Comparison of ENCODE assay signal across 1 cellular context in the genomic region with DNA sequence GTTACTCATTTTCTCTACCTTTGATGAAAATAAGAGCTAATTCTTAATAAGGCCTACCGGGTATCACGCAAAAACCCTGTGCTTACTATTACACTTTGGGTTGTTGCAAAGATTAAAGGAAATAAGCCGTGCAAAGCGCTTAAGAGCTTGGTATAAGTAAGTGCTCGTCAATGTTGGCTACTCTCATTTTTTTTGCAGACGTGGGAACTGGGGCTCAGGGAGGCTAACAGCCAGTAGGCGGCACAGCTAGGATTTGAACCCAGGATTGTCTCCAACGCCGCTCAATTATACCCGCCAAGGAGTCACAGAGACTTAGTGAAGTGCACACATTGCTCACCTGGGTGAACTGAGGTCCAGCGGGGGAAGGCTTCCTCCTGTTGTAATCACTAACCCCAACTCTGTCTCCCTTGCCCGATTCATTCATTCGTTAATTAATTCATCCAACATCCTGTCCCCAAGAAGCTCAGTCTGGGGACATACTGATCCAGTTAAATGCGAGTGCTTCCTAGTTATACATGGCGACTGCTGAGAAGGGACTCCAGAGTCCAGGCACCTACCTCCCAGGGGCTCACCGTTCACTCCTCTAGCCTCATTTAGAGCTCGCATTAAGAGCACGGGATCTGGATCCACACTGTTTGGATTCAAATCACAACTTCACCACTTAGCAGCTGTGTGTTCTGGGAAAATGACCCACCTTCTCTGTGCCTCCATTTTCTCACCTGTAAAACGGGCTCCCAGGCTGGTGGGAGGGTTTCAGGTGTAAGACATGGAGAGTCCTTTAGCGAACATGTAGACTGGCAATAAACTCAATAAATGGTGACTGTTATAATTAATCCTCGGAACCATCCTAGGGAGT.
TF ChIP-seq lines count a peak whose summit lies in the region.

No MANE protein-coding gene starts in this region.

TF ChIP-seq in IMR-90, 13 proteins besides CTCF, POLR2A, EP300 and RAD21:
- TF ChIP-seq MAZ (IDR thresholded peaks at IDR 0.05; ENCODE audit: borderline replicate concordance, low read depth, low read length): no peak
- no peak for TF ChIP-seq FOS (IDR thresholded peaks at IDR 0.05; ENCODE audit: low read depth, low read length)
- TF ChIP-seq NFE2L2 (IDR thresholded peaks at IDR 0.05; ENCODE audit: low read depth, low read length): no peak
- TF ChIP-seq MAFK (IDR thresholded peaks at IDR 0.05; ENCODE audit: low read depth, low read length): no peak
- TF ChIP-seq, protein P1, sequence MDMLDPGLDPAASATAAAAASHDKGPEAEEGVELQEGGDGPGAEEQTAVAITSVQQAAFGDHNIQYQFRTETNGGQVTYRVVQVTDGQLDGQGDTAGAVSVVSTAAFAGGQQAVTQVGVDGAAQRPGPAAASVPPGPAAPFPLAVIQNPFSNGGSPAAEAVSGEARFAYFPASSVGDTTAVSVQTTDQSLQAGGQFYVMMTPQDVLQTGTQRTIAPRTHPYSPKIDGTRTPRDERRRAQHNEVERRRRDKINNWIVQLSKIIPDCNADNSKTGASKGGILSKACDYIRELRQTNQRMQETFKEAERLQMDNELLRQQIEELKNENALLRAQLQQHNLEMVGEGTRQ (IDR thresholded peaks at IDR 0.05; ENCODE audit: low read depth, low read length): no peak
- no peak for TF ChIP-seq RFX5 (IDR thresholded peaks at IDR 0.05; ENCODE audit: low read depth, low read length)
- TF ChIP-seq, protein P2, sequence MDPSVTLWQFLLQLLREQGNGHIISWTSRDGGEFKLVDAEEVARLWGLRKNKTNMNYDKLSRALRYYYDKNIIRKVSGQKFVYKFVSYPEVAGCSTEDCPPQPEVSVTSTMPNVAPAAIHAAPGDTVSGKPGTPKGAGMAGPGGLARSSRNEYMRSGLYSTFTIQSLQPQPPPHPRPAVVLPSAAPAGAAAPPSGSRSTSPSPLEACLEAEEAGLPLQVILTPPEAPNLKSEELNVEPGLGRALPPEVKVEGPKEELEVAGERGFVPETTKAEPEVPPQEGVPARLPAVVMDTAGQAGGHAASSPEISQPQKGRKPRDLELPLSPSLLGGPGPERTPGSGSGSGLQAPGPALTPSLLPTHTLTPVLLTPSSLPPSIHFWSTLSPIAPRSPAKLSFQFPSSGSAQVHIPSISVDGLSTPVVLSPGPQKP (IDR thresholded peaks at IDR 0.05; ENCODE audit: borderline replicate concordance, low read depth, low read length): no peak
- no peak for TF ChIP-seq RCOR1 (IDR thresholded peaks at IDR 0.05; ENCODE audit: insufficient replicate concordance, low read length)
- no peak for TF ChIP-seq MXI1 (IDR thresholded peaks at IDR 0.05; ENCODE audit: borderline replicate concordance, low read depth, low read length)
- no peak for TF ChIP-seq SMC3 (IDR thresholded peaks at IDR 0.05; ENCODE audit: low read depth, low read length)
- no peak for TF ChIP-seq BHLHE40 (IDR thresholded peaks at IDR 0.05; ENCODE audit: low read depth, low read length)
- TF ChIP-seq CHD1 (IDR thresholded peaks at IDR 0.05; ENCODE audit: low read depth, low read length): no peak
